Comparison of ENCODE assay signal across 26 cellular contexts in the genomic region with DNA sequence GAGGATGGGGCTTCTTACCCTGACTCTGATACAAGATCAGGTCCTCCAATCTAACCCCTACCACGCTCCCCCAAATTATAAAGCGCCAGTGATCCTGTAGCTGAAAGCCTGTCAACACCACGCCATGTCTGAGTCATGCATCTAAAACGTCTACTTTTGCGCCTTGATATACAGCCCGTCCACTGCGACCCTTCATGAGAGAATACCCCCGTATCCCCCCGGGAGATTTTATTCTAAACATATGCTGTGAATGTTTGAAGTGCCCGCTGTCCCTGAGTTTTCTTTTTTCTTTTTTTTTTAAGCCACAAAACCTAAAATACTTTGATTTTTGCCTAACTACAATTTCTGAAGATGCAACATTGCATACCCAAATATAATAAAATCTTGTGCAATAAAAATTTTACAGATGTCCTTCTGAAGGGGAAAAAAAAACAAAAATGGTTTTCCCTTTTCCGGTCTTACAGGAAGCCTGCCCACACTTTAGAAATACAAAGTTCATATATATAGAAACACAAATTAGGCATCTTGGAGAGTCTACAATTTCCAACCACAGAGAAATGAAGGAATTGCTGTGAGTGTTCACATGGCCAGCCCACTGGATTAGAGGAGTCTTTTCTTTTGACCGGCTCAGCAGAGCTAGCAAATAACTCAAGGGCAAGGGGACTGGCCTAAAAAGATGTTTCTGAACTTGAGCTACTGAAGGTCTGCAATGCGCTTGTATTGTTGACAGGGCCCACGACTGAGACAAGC.
A peak's percentile ranks its signal among the peaks of the same experiment; 100 is the strongest.
DNase-seq lines count a peak whose midpoint lies in the region; ATAC-seq and TF ChIP-seq lines count a peak whose summit lies in the region.
"Had no signal": no experiment of that assay in that cellular context is flagged by ENCODE, and none has a peak within 500 bp of the region (broad histone marks: within the 10 kb centered on the region; RNA-seq: fewer than 3 reads in every experiment).

No MANE protein-coding gene starts in this region.

- peak overlapping the region in 1 of 2 donors; percentile 76 for H3K27ac ChIP-seq in breast epithelium
- H3K27ac ChIP-seq: neutrophil, right atrium auricular region, SJCRH30, upper lobe of left lung had no signal

- intact Hi-C loops in breast epithelium (cut with DNase I; ENCODE audit: low total_unique reads), result no loop called here

- peak overlapping the region; percentile 82 for H3K27ac Mint-ChIP-seq in osteocyte (ENCODE audit: unreplicated experiment)
- H3K27ac Mint-ChIP-seq: activated CD8-positive, alpha-beta T cell treated with anti-CD3 and anti-CD28 coated beads for 36 hours; activated naive CD4-positive, alpha-beta T cell treated with anti-CD3 and anti-CD28 coated beads, Interleukin-2, amount 50 U/mL, for 72 hours; activated T-cell treated with anti-CD3 and anti-CD28 coated beads, Interleukin-2, amount 50 U/mL, for 24 hours had no signal

- H3K4me3 ChIP-seq in astrocyte of the cerebellum (ENCODE audit: low read depth, low read length) (no peak overlapping the region), fibroblast of pulmonary artery (replicated peaks; ENCODE audit: low read depth, low read length) (no peak overlapping the region), breast epithelium (no peak overlapping the region)
- H3K4me3 ChIP-seq: HAP-1, right atrium auricular region, SJCRH30, upper lobe of left lung had no signal

- no peak for TF ChIP-seq CTCF in astrocyte of the cerebellum (IDR thresholded peaks at IDR 0.05; ENCODE audit: low read depth, low read length, missing control alignments)
- TF ChIP-seq CTCF in fibroblast of pulmonary artery (IDR thresholded peaks at IDR 0.05; ENCODE audit: low read length, missing control alignments), result no peak
- no peak for TF ChIP-seq CTCF in osteocyte (IDR thresholded peaks at IDR 0.05)
- no peak for TF ChIP-seq CTCF in breast epithelium (IDR thresholded peaks at IDR 0.05)

- in situ Hi-C loops in astrocyte of the cerebellum (cut with HindIII; ENCODE audit: low sequenced_read_pairs), result no loop called here

- H3K4me1 Mint-ChIP-seq in osteocyte (ENCODE audit: unreplicated experiment), result peaks cover 39% of the 10 kb centered on the region

- no peaks in the 10 kb centered on the region for H3K27me3 ChIP-seq in breast epithelium
- H3K27me3 ChIP-seq: right atrium auricular region, SJCRH30, upper lobe of left lung had no signal

- H3K4me3 Mint-ChIP-seq in osteocyte (ENCODE audit: unreplicated experiment), result no peak overlapping the region
- H3K4me3 Mint-ChIP-seq: activated CD8-positive, alpha-beta T cell treated with anti-CD3 and anti-CD28 coated beads for 36 hours; activated T-cell treated with anti-CD3 and anti-CD28 coated beads, Interleukin-2, amount 50 U/mL, for 24 hours had no signal

- TF ChIP-seq POLR2A in breast epithelium (IDR thresholded peaks at IDR 0.05), result no peak

- DNase-seq in EH (ENCODE audit: low read depth) (peak; percentile 69), astrocyte of the cerebellum (ENCODE audit: low read depth) (peak; percentile 34), fibroblast of pulmonary artery (ENCODE audit: low read depth) (peak; percentile 44), osteocyte (ENCODE audit: extremely low spot score, unreplicated experiment) (no peak), breast epithelium (ENCODE audit: low spot score in 2 of 2) (no peak), nucleus accumbens (lab: John Stamatoyannopoulos, UW) (no peak)
- DNase-seq: activated CD4-positive, CD25-positive, alpha-beta regulatory T cell; activated CD8-positive, alpha-beta T cell treated with anti-CD3 and anti-CD28 coated beads for 36 hours; activated T-cell treated with anti-CD3 and anti-CD28 coated beads, Interleukin-2, amount 50 U/mL, for 24 hours; COR-L47; effector memory CD4-positive, alpha-beta T cell; foreskin melanocyte; Karpas-422; left cardiac atrium; midbrain; NCI-H1105 treated with DMSO at 0.1 percent for 48 hours; SJCRH30; stimulated activated naive CD4-positive, alpha-beta T cell treated with Interleukin-2 at 50 U/mL for 16 hours; T-helper 2 cell; upper lobe of left lung had no signal

- H3K9me3 ChIP-seq in breast epithelium, result no peaks in the 10 kb centered on the region
- H3K9me3 ChIP-seq: HAP-1, neutrophil, right atrium auricular region, SJCRH30, upper lobe of left lung had no signal

- H3K36me3 Mint-ChIP-seq in osteocyte (ENCODE audit: unreplicated experiment), result peaks cover 26% of the 10 kb centered on the region
- H3K36me3 Mint-ChIP-seq: activated naive CD4-positive, alpha-beta T cell treated with anti-CD3 and anti-CD28 coated beads, Interleukin-2, amount 50 U/mL, for 72 hours had no signal

- no peaks in the 10 kb centered on the region for H3K9me3 Mint-ChIP-seq in osteocyte (ENCODE audit: unreplicated experiment)
- H3K9me3 Mint-ChIP-seq: activated CD8-positive, alpha-beta T cell treated with anti-CD3 and anti-CD28 coated beads for 36 hours; activated naive CD4-positive, alpha-beta T cell treated with anti-CD3 and anti-CD28 coated beads, Interleukin-2, amount 50 U/mL, for 72 hours; activated T-cell treated with anti-CD3 and anti-CD28 coated beads, Interleukin-2, amount 50 U/mL, for 24 hours had no signal

- no peaks in the 10 kb centered on the region for H3K27me3 Mint-ChIP-seq in osteocyte (ENCODE audit: unreplicated experiment)

- no peak for ATAC-seq in GM19455 (IDR thresholded peaks at IDR 0.05; ENCODE audit: unreplicated experiment)
- no peak for ATAC-seq in GM19328 (IDR thresholded peaks at IDR 0.05; ENCODE audit: unreplicated experiment)
- ATAC-seq: activated CD8-positive, alpha-beta T cell treated with anti-CD3 and anti-CD28 coated beads for 36 hours; activated naive CD4-positive, alpha-beta T cell treated with anti-CD3 and anti-CD28 coated beads, Interleukin-2, amount 50 U/mL, for 72 hours; left cardiac atrium had no signal

- no peaks in the 10 kb centered on the region for H3K4me1 ChIP-seq in breast epithelium
- H3K4me1 ChIP-seq: right atrium auricular region, SJCRH30 had no signal

- no peaks in the 10 kb centered on the region for H3K36me3 ChIP-seq in breast epithelium
- H3K36me3 ChIP-seq: neutrophil, right atrium auricular region, SJCRH30 had no signal

Comparison
In these comparisons a context has a peak if more than half of its experiments do, and no peak if none do; other contexts are left out.
1. DNase-seq: peak in EH (single experiment), astrocyte of the cerebellum (single experiment) and fibroblast of pulmonary artery (single experiment); none in osteocyte (single experiment), breast epithelium (0 of 2) and nucleus accumbens (0 of 56).